Comparison of ENCODE assay signal across 11 cellular contexts in genomic region chr2:181680937-181681811, GRCh38. TPM values are rescaled to one million over a fixed set of nuclear protein-coding genes. Genes with fewer than 3 reads are reported as not detected.
A peak's percentile ranks its signal among the peaks of the same experiment; 100 is the strongest.
DNase-seq lines count a peak whose midpoint lies in the region; FAIRE-seq and TF ChIP-seq lines count a peak whose summit lies in the region.
"Had no signal": no experiment of that assay in that cellular context is flagged by ENCODE, and none has a peak within 500 bp of the region (broad histone marks: within the 10 kb centered on the region; RNA-seq: fewer than 3 reads in every experiment).

No MANE protein-coding gene starts in this region.

- peaks cover 0 to 12% (median 3%) of the 10 kb centered on the region in 3 donors for H3K9me3 Mint-ChIP-seq in IgD-negative memory B cell

- no peak overlapping the region for H2AK5ac ChIP-seq in neuronal stem cell (ENCODE audit: low read depth, low read length)

- no peak overlapping the region for H3K27ac ChIP-seq in neuronal stem cell (replicated peaks; ENCODE audit: low read length)
- H3K27ac ChIP-seq: pancreas had no signal

- H3K27ac Mint-ChIP-seq in IgD-negative memory B cell: peak overlapping the region; percentile 68 to 81 (median 73)

- H3K9me3 ChIP-seq in neuronal stem cell (replicated peaks in 1 of 2; ENCODE audit: control insufficient read depth in 2 of 2, insufficient read depth in 1 of 2, low read depth in 1 of 2, low read length in 2 of 2): peaks cover 2 to 6% of the 10 kb centered on the region in 2 donors
- H3K9me3 ChIP-seq: pancreas had no signal

- H4K8ac ChIP-seq in neuronal stem cell (ENCODE audit: low read depth, low read length): no peak overlapping the region

- no peak overlapping the region for H2BK12ac ChIP-seq in neuronal stem cell (ENCODE audit: low read length)

- peaks cover 69% of the 10 kb centered on the region for H3K27me3 Mint-ChIP-seq in IgD-negative memory B cell

- H3K18ac ChIP-seq in neuronal stem cell (ENCODE audit: low read length): no peak overlapping the region

- H3K79me1 ChIP-seq in neuronal stem cell (ENCODE audit: low read depth, low read length): no peaks in the 10 kb centered on the region

- DNase-seq in D721Med (ENCODE audit: insufficient read length, low spot score) (no peak), ecto neural progenitor cell (ENCODE audit: low spot score) (peak; percentile 48), neuronal stem cell (ENCODE audit: low spot score) (no peak), NCI-H2081 treated with DMSO at 0.1 percent for 48 hours (lab: John Stamatoyannopoulos, UW) (no peak), superior temporal gyrus (ENCODE audit: extremely low spot score) (no peak), SHP77 treated with DMSO at 0.1 percent for 48 hours (lab: John Stamatoyannopoulos, UW) (no peak), NCI-H748 treated with DMSO at 0.1 percent for 48 hours (lab: John Stamatoyannopoulos, UW) (no peak)
- DNase-seq: NCI-H187 treated with DMSO at 0.1 percent for 48 hours, SW 1271 had no signal

- peak overlapping the region; percentile 16 for H3K23ac ChIP-seq in neuronal stem cell (ENCODE audit: low read depth, low read length, poor library complexity)

- H3K27me3 ChIP-seq in neuronal stem cell (ENCODE audit: control insufficient read depth in 3 of 3, insufficient read depth in 3 of 3, low read depth in 1 of 3, low read length in 3 of 3): peaks cover 30 to 95% (median 79%) of the 10 kb centered on the region in 3 experiments

- no CpG with 5 or more reads among the region's 38 CpGs for WGBS in neuronal stem cell (ENCODE audit: extremely low coverage in 2 of 2, insufficient read length in 2 of 2, insufficient replicate concordance in 1 of 2), 2 donors

- H3K4me1 Mint-ChIP-seq in IgD-negative memory B cell: peaks cover 24 to 44% (median 34%) of the 10 kb centered on the region in 3 donors

- H3K4ac ChIP-seq in neuronal stem cell (ENCODE audit: low read length): no peak overlapping the region

- H2BK15ac ChIP-seq in neuronal stem cell (ENCODE audit: low read length): no peak overlapping the region

- H2AFZ ChIP-seq in neuronal stem cell (ENCODE audit: low read length): peak overlapping the region; percentile 70

- H3K4me1 ChIP-seq in neuronal stem cell (ENCODE audit: control insufficient read depth in 2 of 2, insufficient read depth in 1 of 2, low read depth in 1 of 2, low read length in 2 of 2): peaks cover 13 to 17% of the 10 kb centered on the region in 2 donors
- H3K4me1 ChIP-seq: pancreas had no signal

- H3K9ac ChIP-seq in neuronal stem cell (ENCODE audit: low read depth, low read length, poor library complexity): no peak overlapping the region

- H2BK120ac ChIP-seq in neuronal stem cell (ENCODE audit: low read depth, low read length): no peak overlapping the region

- no peak overlapping the region for H3K14ac ChIP-seq in neuronal stem cell (ENCODE audit: low read length)

- peak; percentile 60 for FAIRE-seq in D721Med (lab: Jason Lieb, UNC)
- FAIRE-seq: pancreas had no signal

- peak overlapping the region; percentile 56 for H3K4me2 ChIP-seq in neuronal stem cell (ENCODE audit: insufficient read depth, low read length, poor library complexity, severe bottlenecking)

- no peak for TF ChIP-seq CTCF in D721Med (IDR thresholded peaks at IDR 0.05; ENCODE audit: insufficient read depth, missing control alignments)

- H3K4me3 ChIP-seq in neuronal stem cell (ENCODE audit: low read length in 2 of 2): peak overlapping the region; percentile 23 to 45
- H3K4me3 ChIP-seq: pancreas had no signal

- no peak overlapping the region for H4K91ac ChIP-seq in neuronal stem cell (ENCODE audit: low read depth, low read length, poor library complexity)

- H3K36me3 ChIP-seq in neuronal stem cell (replicated peaks in 1 of 2; ENCODE audit: control insufficient read depth in 2 of 2, insufficient read depth in 2 of 2, low read length in 2 of 2): no peaks in the 10 kb centered on the region
- H3K36me3 ChIP-seq: pancreas had no signal

- H2BK5ac ChIP-seq in neuronal stem cell (ENCODE audit: low read length): no peak overlapping the region

- peaks cover 2% of the 10 kb centered on the region for H3K36me3 Mint-ChIP-seq in IgD-negative memory B cell

- peak overlapping the region; percentile 55 to 88 (median 57) for H3K4me3 Mint-ChIP-seq in IgD-negative memory B cell

RNA-seq across cellular contexts. Expression of gene NEUROD1, which starts 0.9 kb away (rescaled TPM):
- polyA plus RNA-seq in IgD-negative memory B cell: not detected
- 0.66 TPM for polyA plus RNA-seq in neuronal stem cell (2013, experiment 1 of 2)
- 0.51 TPM for polyA plus RNA-seq in neuronal stem cell (2013, experiment 2 of 2)

RNA-seq across cellular contexts. Expression of gene CERKL, which starts 24.3 kb away (rescaled TPM):
- 13.0 TPM for polyA plus RNA-seq in IgD-negative memory B cell
- 0.13 TPM for polyA plus RNA-seq in neuronal stem cell (2013, experiment 1 of 2)
- polyA plus RNA-seq in neuronal stem cell (2013, experiment 2 of 2): 0.11 TPM
